Comparison of ENCODE assay signal across 23 cellular contexts in genomic region chr7:18706648-18707047, GRCh38.
"Had no signal": no experiment of that assay in that cellular context is flagged by ENCODE, and none has a peak within 500 bp of the region (broad histone marks: within the 10 kb centered on the region; RNA-seq: fewer than 3 reads in every experiment).

No MANE protein-coding gene starts in this region.

- H3K4me1 Mint-ChIP-seq: activated naive CD4-positive, alpha-beta T cell treated with anti-CD3 and anti-CD28 coated beads, Interleukin-2, amount 50 U/mL, for 24 hours; activated naive CD8-positive, alpha-beta T cell treated with anti-CD3 and anti-CD28 coated beads, Interleukin-2, amount 50 U/mL, for 24 hours had no signal

- H3K36me3 Mint-ChIP-seq: activated naive CD4-positive, alpha-beta T cell treated with anti-CD3 and anti-CD28 coated beads, Interleukin-2, amount 50 U/mL, for 24 hours; naive thymus-derived CD4-positive, alpha-beta T cell had no signal

- H3K4me3 Mint-ChIP-seq: activated B cell treated with CpG ODN at 0.5 μM for 24 hours; activated CD8-positive, alpha-beta T cell treated with anti-CD3 and anti-CD28 coated beads for 36 hours; activated naive CD4-positive, alpha-beta T cell treated with anti-CD3 and anti-CD28 coated beads, Interleukin-2, amount 50 U/mL, for 24 hours; activated naive CD8-positive, alpha-beta T cell treated with anti-CD3 and anti-CD28 coated beads, Interleukin-2, amount 50 U/mL, for 24 hours; effector memory CD8-positive, alpha-beta T cell; naive thymus-derived CD4-positive, alpha-beta T cell had no signal

- H3K9me3 Mint-ChIP-seq: activated B cell treated with CpG ODN at 0.5 μM for 24 hours; activated CD8-positive, alpha-beta T cell treated with anti-CD3 and anti-CD28 coated beads for 36 hours; activated naive CD4-positive, alpha-beta T cell treated with anti-CD3 and anti-CD28 coated beads, Interleukin-2, amount 50 U/mL, for 24 hours; activated naive CD8-positive, alpha-beta T cell treated with anti-CD3 and anti-CD28 coated beads, Interleukin-2, amount 50 U/mL, for 24 hours; activated T-helper 2 cell treated with anti-CD3 and anti-CD28 coated beads, Interferon-gamma antibody, Interleukin-2, Interleukin-4, amounts not matched to agents 10 μg/mL and 5 μg/mL and 100 μg/mL, durations not matched to agents 14 hours and 24 hours and 36 hours; effector memory CD8-positive, alpha-beta T cell had no signal

- ATAC-seq: activated CD8-positive, alpha-beta T cell treated with anti-CD3 and anti-CD28 coated beads for 36 hours; activated naive CD8-positive, alpha-beta T cell treated with anti-CD3 and anti-CD28 coated beads, Interleukin-2, amount 50 U/mL, for 24 hours; effector memory CD8-positive, alpha-beta T cell; gastroesophageal sphincter; left ventricle myocardium superior; naive thymus-derived CD4-positive, alpha-beta T cell; right cardiac atrium had no signal

- DNase-seq: activated B cell treated with CpG ODN at 0.5 μM for 24 hours; activated CD4-positive, alpha-beta T cell treated with anti-CD3 and anti-CD28 coated beads, Interleukin-2, amount 50 U/mL, for 1 hour; activated CD8-positive, alpha-beta T cell treated with anti-CD3 and anti-CD28 coated beads for 36 hours; activated naive CD8-positive, alpha-beta T cell treated with anti-CD3 and anti-CD28 coated beads, Interleukin-2, amount 50 U/mL, for 24 hours; activated T-cell treated with anti-CD3 and anti-CD28 coated beads, Interleukin-2, amount 50 U/mL, for 48 hours; amygdala; caudate nucleus; cortex of kidney; effector memory CD8-positive, alpha-beta T cell; erythroblast; islet precursor cell; left ventricle myocardium superior; mammary epithelial cell; midbrain; naive thymus-derived CD4-positive, alpha-beta T cell; right cardiac atrium; stimulated activated CD4-positive, alpha-beta T cell treated with anti-CD3 and anti-CD28 coated beads, Interleukin-2, amount 100 ng/mL, for 48 hours; stimulated activated naive CD4-positive, alpha-beta T cell treated with Interleukin-2 at 50 U/mL for 16 hours; testis; transverse colon had no signal

- H3K27ac Mint-ChIP-seq: activated B cell treated with CpG ODN at 0.5 μM for 24 hours; activated CD8-positive, alpha-beta T cell treated with anti-CD3 and anti-CD28 coated beads for 36 hours; activated naive CD4-positive, alpha-beta T cell treated with anti-CD3 and anti-CD28 coated beads, Interleukin-2, amount 50 U/mL, for 24 hours; activated naive CD8-positive, alpha-beta T cell treated with anti-CD3 and anti-CD28 coated beads, Interleukin-2, amount 50 U/mL, for 24 hours; activated T-helper 2 cell treated with anti-CD3 and anti-CD28 coated beads, Interferon-gamma antibody, Interleukin-2, Interleukin-4, amounts not matched to agents 10 μg/mL and 5 μg/mL and 100 μg/mL, durations not matched to agents 14 hours and 24 hours and 36 hours; effector memory CD8-positive, alpha-beta T cell; naive thymus-derived CD4-positive, alpha-beta T cell had no signal

- H3K27me3 Mint-ChIP-seq: activated B cell treated with CpG ODN at 0.5 μM for 24 hours; activated CD8-positive, alpha-beta T cell treated with anti-CD3 and anti-CD28 coated beads for 36 hours; activated naive CD4-positive, alpha-beta T cell treated with anti-CD3 and anti-CD28 coated beads, Interleukin-2, amount 50 U/mL, for 24 hours; activated naive CD8-positive, alpha-beta T cell treated with anti-CD3 and anti-CD28 coated beads, Interleukin-2, amount 50 U/mL, for 24 hours; effector memory CD8-positive, alpha-beta T cell; naive thymus-derived CD4-positive, alpha-beta T cell had no signal
